Comparison of ENCODE assay signal across 1 cellular context in genomic region chr11:17411418-17411817, GRCh38.
TF ChIP-seq lines count a peak whose summit lies in the region.

No MANE protein-coding gene starts in this region.

TF ChIP-seq in GM23338, 12 proteins besides CTCF, POLR2A, EP300 and RAD21 (continued from another document):
- no peak for TF ChIP-seq ZNF462 (CRISPR knock-in tag; IDR thresholded peaks at IDR 0.05)
- no peak for TF ChIP-seq ZNF331 (CRISPR knock-in tag; IDR thresholded peaks at IDR 0.05; ENCODE audit: low read depth)
- no peak for TF ChIP-seq EZH2 (IDR thresholded peaks at IDR 0.05; ENCODE audit: low read depth, unreplicated experiment)
- TF ChIP-seq EZH2phosphoT487 (IDR thresholded peaks at IDR 0.05; ENCODE audit: unreplicated experiment): no peak
- no peak for TF ChIP-seq ZNF114 (CRISPR knock-in tag; IDR thresholded peaks at IDR 0.05)
- TF ChIP-seq POLR2AphosphoS5 (IDR thresholded peaks at IDR 0.05; ENCODE audit: low read depth): no peak
- no peak for TF ChIP-seq STAT1 (IDR thresholded peaks at IDR 0.05; ENCODE audit: unreplicated experiment)
- TF ChIP-seq CREB1 (CRISPR knock-in tag; IDR thresholded peaks at IDR 0.05; ENCODE audit: low read depth): no peak
- no peak for TF ChIP-seq JUNB (IDR thresholded peaks at IDR 0.05; ENCODE audit: unreplicated experiment)
- TF ChIP-seq REST (IDR thresholded peaks at IDR 0.05; ENCODE audit: unreplicated experiment): no peak
- no peak for TF ChIP-seq NANOG (IDR thresholded peaks at IDR 0.05; ENCODE audit: borderline replicate concordance)
